1 cellular context compared by ENCODE assay signal in genomic region chr1:191016765-191017164, GRCh38.
TF ChIP-seq lines count a peak whose summit lies in the region.

No MANE protein-coding gene starts in this region.

TF ChIP-seq in GM23338, 12 proteins besides CTCF, POLR2A, EP300 and RAD21 (continued from another document):
- TF ChIP-seq ZNF462 (CRISPR knock-in tag; IDR thresholded peaks at IDR 0.05) (no peak), CREB1 (CRISPR knock-in tag; IDR thresholded peaks at IDR 0.05; ENCODE audit: low read depth) (no peak), ZNF331 (CRISPR knock-in tag; IDR thresholded peaks at IDR 0.05; ENCODE audit: low read depth) (no peak), ETS1 (IDR thresholded peaks at IDR 0.05) (no peak), JUNB (IDR thresholded peaks at IDR 0.05; ENCODE audit: unreplicated experiment) (no peak), ZNF114 (CRISPR knock-in tag; IDR thresholded peaks at IDR 0.05) (no peak), EZH2 (IDR thresholded peaks at IDR 0.05; ENCODE audit: low read depth, unreplicated experiment) (no peak), REST (IDR thresholded peaks at IDR 0.05; ENCODE audit: unreplicated experiment) (no peak), POLR2AphosphoS5 (IDR thresholded peaks at IDR 0.05; ENCODE audit: low read depth) (no peak)
